Comparison of ENCODE assay signal across 9 cellular contexts in genomic region chr12:49200882-49201594, GRCh38. TPM values are rescaled to one million over a fixed set of nuclear protein-coding genes. Genes with fewer than 3 reads are reported as not detected.
DNase-seq lines count a peak whose midpoint lies in the region; TF ChIP-seq lines count a peak whose summit lies in the region.
"Had no signal": no experiment of that assay in that cellular context is flagged by ENCODE, and none has a peak within 500 bp of the region (broad histone marks: within the 10 kb centered on the region; RNA-seq: fewer than 3 reads in every experiment).

No MANE protein-coding gene starts in this region.

- H3K27ac Mint-ChIP-seq in endodermal cell, result peak overlapping the region; percentile 33
- H3K27ac Mint-ChIP-seq in mesothelial cell of epicardium, result peak overlapping the region; percentile 98

- peak overlapping the region; percentile 1 for H3K9ac ChIP-seq in SK-N-MC (ENCODE audit: insufficient read length)
- peak overlapping the region; percentile 21 for H3K9ac ChIP-seq in endodermal cell (ENCODE audit: extremely low read depth, low read length, poor library complexity, severe bottlenecking)

- no peak overlapping the region for H3K4me3 Mint-ChIP-seq in endodermal cell
- peak overlapping the region; percentile 40 for H3K4me3 Mint-ChIP-seq in mesothelial cell of epicardium

- H3K36me3 Mint-ChIP-seq in endodermal cell (ENCODE audit: low read depth) (no peaks in the 10 kb centered on the region), mesothelial cell of epicardium (no peaks in the 10 kb centered on the region)

- intact Hi-C loops in posterior cingulate gyrus (cut with DNase I), result no loop called here

- peak overlapping the region; percentile 11 for H3K4me3 ChIP-seq in SK-N-MC
- H3K4me3 ChIP-seq in endodermal cell (ENCODE audit: low read length), result no peak overlapping the region
- no peak overlapping the region for H3K4me3 ChIP-seq in urinary bladder (ENCODE audit: low read depth, low read length)

- H3K27me3 ChIP-seq in endodermal cell (ENCODE audit: control insufficient read depth, insufficient read depth, low read length, poor library complexity, severe bottlenecking), result no peaks in the 10 kb centered on the region

- H3K27me3 Mint-ChIP-seq in endodermal cell (ENCODE audit: insufficient read depth) (no peaks in the 10 kb centered on the region), mesothelial cell of epicardium (ENCODE audit: low read depth) (no peaks in the 10 kb centered on the region)

- WGBS in endodermal cell (ENCODE audit: insufficient coverage in 1 of 2, insufficient read length in 1 of 2), 2 experiments, result 17 to 32% methylated on average over 1 to 4 of the region's 4 CpGs
- WGBS in urinary bladder, result 3% methylated on average over 4 of the region's 4 CpGs

- no peaks in the 10 kb centered on the region for H3K9me3 Mint-ChIP-seq in endodermal cell
- no peaks in the 10 kb centered on the region for H3K9me3 Mint-ChIP-seq in mesothelial cell of epicardium

- peaks cover 20% of the 10 kb centered on the region for H3K4me1 Mint-ChIP-seq in endodermal cell
- H3K4me1 Mint-ChIP-seq in mesothelial cell of epicardium, result peaks cover 22% of the 10 kb centered on the region

- no peak for TF ChIP-seq CTCF in GM10266 (IDR thresholded peaks at IDR 0.05; ENCODE audit: control insufficient read depth, insufficient read depth, low read depth, missing control alignments)
- no peak for TF ChIP-seq CTCF in endodermal cell (conservative IDR thresholded peaks at IDR 0.05)
- no peak for TF ChIP-seq CTCF in mesothelial cell of epicardium (IDR thresholded peaks at IDR 0.05; ENCODE audit: unreplicated experiment)

- H3K36me3 ChIP-seq in SK-N-MC (ENCODE audit: insufficient read depth, low read length), result no peaks in the 10 kb centered on the region
- H3K36me3 ChIP-seq in endodermal cell (ENCODE audit: control insufficient read depth, insufficient read depth, low read length), result no peaks in the 10 kb centered on the region
- H3K36me3 ChIP-seq in urinary bladder (ENCODE audit: insufficient read depth), result no peaks in the 10 kb centered on the region

- peak overlapping the region; percentile 91 for H3K27ac ChIP-seq in SK-N-MC
- peak overlapping the region; percentile 98 for H3K27ac ChIP-seq in endodermal cell (ENCODE audit: low read depth, low read length)
- peak overlapping the region; percentile 38 for H3K27ac ChIP-seq in urinary bladder (ENCODE audit: low read depth)
- H3K27ac ChIP-seq: VCaP had no signal

- H3K9me3 ChIP-seq in SK-N-MC (ENCODE audit: low read depth, low read length) (no peaks in the 10 kb centered on the region), endodermal cell (ENCODE audit: control insufficient read depth, low read length) (no peaks in the 10 kb centered on the region)

- H3K4me1 ChIP-seq in endodermal cell (ENCODE audit: control insufficient read depth, insufficient read depth, low read length) (peaks cover 6% of the 10 kb centered on the region), urinary bladder (ENCODE audit: insufficient read depth) (no peaks in the 10 kb centered on the region)

- DNase-seq in GM10266 (ENCODE audit: extremely low spot score) (peak; percentile 63), NCI-H1417 (lab: John Stamatoyannopoulos, UW) (peak; percentile 85 to 97 (median 92)), SK-N-MC (ENCODE audit: low read depth, low spot score) (peak; percentile 86), endodermal cell (peak; percentile 41), mesothelial cell of epicardium (ENCODE audit: low spot score in 2 of 2, unreplicated experiment in 2 of 2) (no peak), posterior cingulate gyrus (no peak)
- DNase-seq in activated CD8-positive, alpha-beta memory T cell treated with anti-CD3 and anti-CD28 coated beads for 24 hours, result no peak

RNA-seq across cellular contexts. Expression of gene TUBA1A, which starts 12.2 kb away (rescaled TPM):
- total RNA-seq in endodermal cell (100 to 1,000 TPM; 166 to 298 TPM), mesothelial cell of epicardium (343 to 347 TPM (median 343 TPM) in 3 replicates), urinary bladder (645 TPM)
- 3,131 TPM for polyA plus RNA-seq in endodermal cell (2013, experiment 1 of 2)
- 3,053 TPM for polyA plus RNA-seq in endodermal cell (2013, experiment 2 of 2)
- polyA plus RNA-seq in urinary bladder, result 683 TPM

Comparison
In these comparisons a context has a peak if more than half of its experiments do, and no peak if none do; other contexts are left out.
1. DNase-seq: peak in GM10266 (single experiment), NCI-H1417 (3 of 3), SK-N-MC (single experiment) and endodermal cell (single experiment); none in mesothelial cell of epicardium (0 of 2), activated CD8-positive, alpha-beta memory T cell treated with anti-CD3 and anti-CD28 coated beads for 24 hours (single experiment) and posterior cingulate gyrus (0 of 10).
2. H3K27ac ChIP-seq: peak in every context shown above with its lines; median percentile 98 in endodermal cell; 91 in SK-N-MC; 38 in urinary bladder.